ENCODE assay signal across 22 cellular contexts in genomic region chr17:79592198-79592597, GRCh38. TPM values are rescaled to one million over a fixed set of nuclear protein-coding genes. Genes with fewer than 3 reads are reported as not detected.
"Had no signal": no experiment of that assay in that cellular context is flagged by ENCODE, and none has a peak within 500 bp of the region (broad histone marks: within the 10 kb centered on the region; RNA-seq: fewer than 3 reads in every experiment).

No MANE protein-coding gene starts in this region.

- DNase-seq: KBM-7, MV-4-11, NCI-H1048, NCI-H1105, NCI-H1417, NCI-H1436 treated with DMSO at 0.1 percent for 48 hours, NCI-H1694, NCI-H187 treated with DMSO at 0.1 percent for 48 hours, NCI-H2029 treated with DMSO at 0.1 percent for 48 hours, NCI-H2171 treated with DMSO at 0.1 percent for 48 hours, NCI-H345, NCI-H524 treated with DMSO at 0.1 percent for 48 hours, NCI-H69, NCI-H774, Right ventricle myocardium superior, RPMI8226, SIG-M5 had no signal

- H3K9me3 ChIP-seq: SJSA1 had no signal

- FAIRE-seq: RCC 7860 had no signal

- H3K27ac ChIP-seq: SJSA1, SK-N-MC had no signal

- H3K36me3 ChIP-seq: SJSA1 had no signal

- H3K4me1 ChIP-seq: SJSA1 had no signal

- H3K4me3 ChIP-seq: SJSA1, SK-N-MC had no signal

RNA-seq across cellular contexts. Expression of gene RBFOX3, which starts 18.7 kb away (rescaled TPM):
- total RNA-seq: LHCN-M2, MCF 10A, Right ventricle myocardium superior, SJSA1 had no signal
